Comparison of ENCODE assay signal across 27 cellular contexts in genomic region chr10:129055225-129055624, GRCh38.
"Had no signal": no experiment of that assay in that cellular context is flagged by ENCODE, and none has a peak within 500 bp of the region (broad histone marks: within the 10 kb centered on the region; RNA-seq: fewer than 3 reads in every experiment).

No MANE protein-coding gene starts in this region.

- DNase-seq: activated B cell treated with CpG ODN at 0.5 μM for 24 hours; activated CD4-positive, alpha-beta T cell treated with anti-CD3 and anti-CD28 coated beads for 48 hours; activated CD4-positive, alpha-beta T cell treated with anti-CD3 and anti-CD28 coated beads, Interleukin-2, amount 50 U/mL, for 1 hour; activated CD4-positive, alpha-beta T cell treated with anti-CD3 and anti-CD28 coated beads, Interleukin-2, amount 50 U/mL, for 48 hours; activated CD8-positive, alpha-beta memory T cell treated with anti-CD3 and anti-CD28 coated beads for 24 hours; activated CD8-positive, alpha-beta T cell treated with anti-CD3 and anti-CD28 coated beads for 36 hours; activated effector memory CD4-positive, alpha-beta T cell treated with Interleukin-2 at 50 U/mL for 16 hours; activated naive CD4-positive, alpha-beta T cell treated with anti-CD3 and anti-CD28 coated beads for 36 hours; activated naive CD8-positive, alpha-beta T cell treated with anti-CD3 and anti-CD28 coated beads for 36 hours; activated T-cell treated with anti-CD3 and anti-CD28 coated beads, Interleukin-2, amount 50 U/mL, for 4 hours; amniotic stem cell; anterior cingulate cortex; caudate nucleus; effector CD8-positive, alpha-beta T cell; esophagus squamous epithelium; foreskin melanocyte; heart right ventricle; T-helper 1 cell; T-helper 17 cell; T1000 had no signal

- H3K36me3 ChIP-seq: esophagus squamous epithelium, gastroesophageal sphincter, heart right ventricle, WERI-Rb-1 had no signal

- H3K27me3 Mint-ChIP-seq: activated CD8-positive, alpha-beta T cell treated with anti-CD3 and anti-CD28 coated beads for 36 hours; activated naive CD4-positive, alpha-beta T cell treated with anti-CD3 and anti-CD28 coated beads, Interleukin-2, amount 50 U/mL, for 24 hours; activated naive CD8-positive, alpha-beta T cell treated with anti-CD3 and anti-CD28 coated beads for 36 hours; activated T-helper 17 cell treated with anti-CD3 and anti-CD28 coated beads, Interleukin-2, amount 50 U/mL, for 72 hours had no signal

- H3K4me3 Mint-ChIP-seq: activated B cell treated with CpG ODN at 0.5 μM for 24 hours; activated CD8-positive, alpha-beta T cell treated with anti-CD3 and anti-CD28 coated beads for 36 hours; activated naive CD4-positive, alpha-beta T cell treated with anti-CD3 and anti-CD28 coated beads for 36 hours; activated naive CD4-positive, alpha-beta T cell treated with anti-CD3 and anti-CD28 coated beads, Interleukin-2, amount 50 U/mL, for 24 hours; activated naive CD8-positive, alpha-beta T cell treated with anti-CD3 and anti-CD28 coated beads for 36 hours; activated T-cell treated with anti-CD3 and anti-CD28 coated beads, Interleukin-2, amount 50 U/mL, for 4 hours; activated T-helper 17 cell treated with anti-CD3 and anti-CD28 coated beads, Interleukin-2, amount 50 U/mL, for 72 hours; T-helper 17 cell; T-helper 2 cell treated with Interferon-gamma antibody and Interleukin-4, amounts not matched to agents 5 μg/mL and 100 μg/mL, for 36 hours had no signal

- H3K27ac ChIP-seq: epithelial cell of prostate, esophagus squamous epithelium, gastroesophageal sphincter, heart right ventricle, WERI-Rb-1 had no signal

- H3K9me3 Mint-ChIP-seq: activated B cell treated with CpG ODN at 0.5 μM for 24 hours; activated CD8-positive, alpha-beta T cell treated with anti-CD3 and anti-CD28 coated beads for 36 hours; activated naive CD4-positive, alpha-beta T cell treated with anti-CD3 and anti-CD28 coated beads for 36 hours; activated naive CD4-positive, alpha-beta T cell treated with anti-CD3 and anti-CD28 coated beads, Interleukin-2, amount 50 U/mL, for 24 hours; activated naive CD8-positive, alpha-beta T cell treated with anti-CD3 and anti-CD28 coated beads for 36 hours; activated T-cell treated with anti-CD3 and anti-CD28 coated beads, Interleukin-2, amount 50 U/mL, for 4 hours; activated T-helper 17 cell treated with anti-CD3 and anti-CD28 coated beads, Interleukin-2, amount 50 U/mL, for 72 hours; T-helper 2 cell treated with Interferon-gamma antibody and Interleukin-4, amounts not matched to agents 5 μg/mL and 100 μg/mL, for 36 hours had no signal

- H3K36me3 Mint-ChIP-seq: activated naive CD4-positive, alpha-beta T cell treated with anti-CD3 and anti-CD28 coated beads, Interleukin-2, amount 50 U/mL, for 24 hours; activated naive CD8-positive, alpha-beta T cell treated with anti-CD3 and anti-CD28 coated beads for 36 hours had no signal

- H3K4me3 ChIP-seq: esophagus squamous epithelium, gastroesophageal sphincter, heart right ventricle had no signal

- H3K4me1 ChIP-seq: esophagus squamous epithelium, gastroesophageal sphincter had no signal

- H3K27me3 ChIP-seq: esophagus squamous epithelium had no signal

- ATAC-seq: activated CD4-positive, CD25-positive, alpha-beta regulatory T cell treated with anti-CD3 and anti-CD28 coated beads, Interleukin-2, amount 50 U/mL, for 24 hours; activated CD8-positive, alpha-beta T cell treated with anti-CD3 and anti-CD28 coated beads for 36 hours; activated T-cell treated with anti-CD3 and anti-CD28 coated beads, Interleukin-2, amount 50 U/mL, for 4 hours; activated T-helper 17 cell treated with anti-CD3 and anti-CD28 coated beads, Interleukin-2, amount 50 U/mL, for 72 hours; gastroesophageal sphincter; heart right ventricle; T-helper 17 cell had no signal

- H3K27ac Mint-ChIP-seq: activated B cell treated with CpG ODN at 0.5 μM for 24 hours; activated CD8-positive, alpha-beta T cell treated with anti-CD3 and anti-CD28 coated beads for 36 hours; activated naive CD4-positive, alpha-beta T cell treated with anti-CD3 and anti-CD28 coated beads for 36 hours; activated naive CD8-positive, alpha-beta T cell treated with anti-CD3 and anti-CD28 coated beads for 36 hours; activated T-helper 17 cell treated with anti-CD3 and anti-CD28 coated beads, Interleukin-2, amount 50 U/mL, for 72 hours; T-helper 17 cell; T-helper 2 cell treated with Interferon-gamma antibody and Interleukin-4, amounts not matched to agents 5 μg/mL and 100 μg/mL, for 36 hours had no signal

- H3K9me3 ChIP-seq: esophagus squamous epithelium, gastroesophageal sphincter, heart right ventricle had no signal
